19 cellular contexts compared by ENCODE assay signal in the genomic region with DNA sequence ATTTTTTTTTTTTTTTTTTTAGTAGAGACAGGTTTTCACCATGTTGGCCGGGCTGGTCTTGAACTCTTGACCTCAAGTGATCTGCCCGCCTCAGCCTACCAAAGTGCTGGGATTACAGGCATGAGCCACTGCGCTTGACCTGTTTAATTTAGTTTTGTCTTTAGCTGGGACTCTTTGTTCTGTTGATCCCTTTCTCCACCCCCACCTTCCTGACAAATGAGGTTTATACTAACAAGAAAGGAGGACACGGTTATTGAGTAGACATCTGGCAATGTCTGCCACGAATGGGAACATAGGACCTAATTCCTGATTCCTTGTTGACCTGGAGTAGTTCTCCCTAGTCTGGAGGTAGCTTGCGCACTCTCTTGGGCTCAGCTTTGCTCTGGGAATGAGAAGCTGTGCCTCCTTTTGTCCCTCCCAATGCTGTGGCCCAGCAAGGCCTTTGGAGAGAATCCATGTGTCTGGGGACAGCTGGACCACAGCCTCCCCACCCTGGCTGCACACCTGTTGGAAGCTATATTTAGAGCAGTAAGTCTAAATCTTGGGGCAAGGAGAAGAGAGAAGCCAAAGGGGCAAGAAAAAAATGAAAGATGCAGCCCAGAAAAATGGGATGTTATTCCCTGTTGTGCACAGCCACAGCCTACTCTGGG.
"Had no signal": no experiment of that assay in that cellular context is flagged by ENCODE, and none has a peak within 500 bp of the region (broad histone marks: within the 10 kb centered on the region; RNA-seq: fewer than 3 reads in every experiment).

No MANE protein-coding gene starts in this region.

- H3K27ac ChIP-seq: epithelial cell of prostate, esophagus muscularis mucosa, gastroesophageal sphincter, left ventricle myocardium inferior, lower lobe of right lung, neutrophil, right atrium auricular region, tibial artery, upper lobe of left lung, vagina had no signal

- DNase-seq: effector memory CD8-positive, alpha-beta T cell; immature natural killer cell; left ventricle myocardium inferior; lower lobe of right lung; mesenchymal stem cell; midbrain; naive thymus-derived CD4-positive, alpha-beta T cell; stimulated activated CD4-positive, alpha-beta T cell treated with anti-CD3 and anti-CD28 coated beads, Interleukin-4, amount 100 ng/mL, for 1 hour; stimulated activated CD8-positive, alpha-beta memory T cell treated with anti-CD3 and anti-CD28 coated beads, Interleukin-4, amount 100 ng/mL, for 48 hours; stimulated activated naive CD8-positive, alpha-beta T cell treated with anti-CD3 and anti-CD28 coated beads, Interleukin-15, Interleukin-2, amounts not matched to agents 100 U/mL and 50 U/mL, for 24 hours; tibial artery; upper lobe of left lung had no signal

- H3K4me3 ChIP-seq: esophagus muscularis mucosa, gastroesophageal sphincter, left ventricle myocardium inferior, lower lobe of right lung, right atrium auricular region, tibial artery, upper lobe of left lung, vagina had no signal

- H3K4me1 ChIP-seq: esophagus muscularis mucosa, gastroesophageal sphincter, left ventricle myocardium inferior, right atrium auricular region, upper lobe of left lung had no signal

- H3K9me3 ChIP-seq: esophagus muscularis mucosa, gastroesophageal sphincter, left ventricle myocardium inferior, lower lobe of right lung, neutrophil, right atrium auricular region, tibial artery, upper lobe of left lung, vagina had no signal

- H3K27me3 ChIP-seq: esophagus muscularis mucosa, gastroesophageal sphincter, right atrium auricular region, tibial artery, upper lobe of left lung, vagina had no signal

- ATAC-seq: effector memory CD8-positive, alpha-beta T cell; gastroesophageal sphincter; lower lobe of right lung; naive thymus-derived CD4-positive, alpha-beta T cell; stimulated activated effector memory CD8-positive, alpha-beta T cell treated with anti-CD3 and anti-CD28 coated beads, Interleukin-12 subunit alpha, Interleukin-12 subunit beta, amount 100 ng/mL, for 72 hours; stimulated activated naive CD8-positive, alpha-beta T cell treated with anti-CD3 and anti-CD28 coated beads, Interleukin-15, Interleukin-2, amounts not matched to agents 100 U/mL and 50 U/mL, for 24 hours had no signal

- H3K36me3 ChIP-seq: esophagus muscularis mucosa, gastroesophageal sphincter, left ventricle myocardium inferior, lower lobe of right lung, neutrophil, right atrium auricular region, tibial artery, upper lobe of left lung, vagina had no signal
